27 cellular contexts compared by ENCODE assay signal in the genomic region with DNA sequence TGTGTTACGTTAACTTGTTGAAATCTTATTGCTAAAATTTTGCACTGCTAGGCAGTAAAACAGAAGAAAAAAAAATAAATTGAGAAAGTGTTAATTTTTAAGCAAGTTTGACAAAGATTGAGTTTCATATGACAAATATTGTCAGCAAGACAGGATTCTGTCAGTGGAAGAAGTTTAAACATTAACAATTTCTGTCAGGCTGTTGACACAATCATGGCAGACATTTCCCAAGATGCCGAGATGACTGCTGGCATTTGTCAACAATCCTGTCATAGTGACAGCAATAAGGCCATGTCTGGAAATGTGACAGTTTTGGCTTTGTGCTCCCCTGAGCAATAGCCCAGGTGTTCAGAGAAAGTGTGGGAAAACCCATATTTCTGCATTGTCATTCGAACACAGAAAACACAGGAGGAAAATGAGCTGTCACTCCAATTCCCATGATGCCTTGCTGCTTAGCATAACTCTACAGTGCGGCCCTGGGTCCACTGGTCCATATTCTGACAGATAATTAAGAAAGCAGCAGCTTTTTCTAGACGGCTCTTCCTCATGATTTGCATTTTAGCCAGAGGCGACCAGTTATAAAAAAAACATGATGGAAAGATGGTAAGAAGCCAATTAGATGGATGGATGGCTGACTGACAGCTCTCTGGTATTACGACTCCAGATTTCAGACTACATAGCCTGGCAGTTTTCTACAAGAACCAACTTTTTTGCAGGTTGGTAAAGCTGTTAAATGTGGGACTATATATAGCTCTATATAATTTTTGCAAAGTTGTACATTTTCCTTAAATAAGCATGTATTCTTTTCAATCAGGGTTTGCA. TPM values are rescaled to one million over a fixed set of nuclear protein-coding genes. Genes with fewer than 3 reads are reported as not detected.
"Had no signal": no experiment of that assay in that cellular context is flagged by ENCODE, and none has a peak within 500 bp of the region (broad histone marks: within the 10 kb centered on the region; RNA-seq: fewer than 3 reads in every experiment).

No MANE protein-coding gene starts in this region.

- H3K27ac Mint-ChIP-seq: activated naive CD4-positive, alpha-beta T cell treated with anti-CD3 and anti-CD28 coated beads, Interleukin-2, amount 50 U/mL, for 24 hours; dendritic cell treated with granulocyte-macrophage colony-stimulating factor and Interleukin-4, amounts not matched to agents 40 ng/mL and 50 ng/mL, for 4 days; memory B cell; naive B cell; stimulated activated naive B cell treated with anti-CD40 and anti-IgM and Interleukin-4, amounts not matched to agents 10 μg/mL and 1 μg/mL and 100 μg/mL, for 72 hours had no signal

- H3K4me1 Mint-ChIP-seq: activated naive CD4-positive, alpha-beta T cell treated with anti-CD3 and anti-CD28 coated beads, Interleukin-2, amount 50 U/mL, for 24 hours; memory B cell; naive B cell; neural crest cell; stimulated activated naive B cell treated with anti-CD40 and anti-IgM and Interleukin-4, amounts not matched to agents 10 μg/mL and 1 μg/mL and 100 μg/mL, for 72 hours had no signal

- H3K36me3 ChIP-seq: heart left ventricle, transverse colon, uterus had no signal

- ATAC-seq: body of pancreas; heart left ventricle; left ventricle myocardium superior; stimulated activated naive B cell treated with anti-CD40 and anti-IgM and Interleukin-4, amounts not matched to agents 10 μg/mL and 1 μg/mL and 100 μg/mL, for 72 hours had no signal

- H3K27me3 ChIP-seq: body of pancreas, transverse colon, uterus had no signal

- H3K4me3 Mint-ChIP-seq: activated naive CD4-positive, alpha-beta T cell treated with anti-CD3 and anti-CD28 coated beads, Interleukin-2, amount 50 U/mL, for 24 hours; dendritic cell treated with granulocyte-macrophage colony-stimulating factor and Interleukin-4, amounts not matched to agents 40 ng/mL and 50 ng/mL, for 4 days; memory B cell; naive B cell; neural crest cell; stimulated activated naive B cell treated with anti-CD40 and anti-IgM and Interleukin-4, amounts not matched to agents 10 μg/mL and 1 μg/mL and 100 μg/mL, for 72 hours had no signal

- H3K4me1 ChIP-seq: body of pancreas, heart left ventricle, transverse colon, uterus had no signal

- H3K4me3 ChIP-seq: body of pancreas, heart left ventricle, transverse colon, uterus had no signal

- H3K9me3 Mint-ChIP-seq: activated naive CD4-positive, alpha-beta T cell treated with anti-CD3 and anti-CD28 coated beads, Interleukin-2, amount 50 U/mL, for 24 hours; dendritic cell treated with granulocyte-macrophage colony-stimulating factor and Interleukin-4, amounts not matched to agents 40 ng/mL and 50 ng/mL, for 4 days; neural crest cell; stimulated activated naive B cell treated with anti-CD40 and anti-IgM and Interleukin-4, amounts not matched to agents 10 μg/mL and 1 μg/mL and 100 μg/mL, for 72 hours had no signal

- H3K9me3 ChIP-seq: body of pancreas, heart left ventricle, transverse colon, uterus had no signal

- DNase-seq: activated gamma-delta T cell treated with Interleukin-2 at 50 U/mL for 16 hours; activated T-cell treated with anti-CD3 and anti-CD28 coated beads, Interleukin-2, amount 50 U/mL, for 1 hour; anterior cingulate cortex; body of pancreas; caudate nucleus; effector CD4-positive, alpha-beta T cell; heart left ventricle; left ventricle myocardium superior; naive B cell; posterior cingulate gyrus; retina; stimulated activated CD4-positive, alpha-beta T cell treated with anti-CD3 and anti-CD28 coated beads, Interleukin-2, amount 100 ng/mL, for 48 hours; stimulated activated CD8-positive, alpha-beta memory T cell treated with anti-CD3 and anti-CD28 coated beads, Interleukin-4, amount 100 ng/mL, for 48 hours; stimulated activated naive B cell treated with anti-CD40 and anti-IgM and Interleukin-4, amounts not matched to agents 10 μg/mL and 1 μg/mL and 100 μg/mL, for 72 hours; T-helper 9 cell; transverse colon; uterus had no signal

- H3K27ac ChIP-seq: body of pancreas, heart left ventricle, transverse colon, uterus had no signal

- H3K27me3 Mint-ChIP-seq: activated naive CD4-positive, alpha-beta T cell treated with anti-CD3 and anti-CD28 coated beads, Interleukin-2, amount 50 U/mL, for 24 hours; dendritic cell treated with granulocyte-macrophage colony-stimulating factor and Interleukin-4, amounts not matched to agents 40 ng/mL and 50 ng/mL, for 4 days; memory B cell; naive B cell; stimulated activated naive B cell treated with anti-CD40 and anti-IgM and Interleukin-4, amounts not matched to agents 10 μg/mL and 1 μg/mL and 100 μg/mL, for 72 hours had no signal

- H3K36me3 Mint-ChIP-seq: activated naive CD4-positive, alpha-beta T cell treated with anti-CD3 and anti-CD28 coated beads, Interleukin-2, amount 50 U/mL, for 24 hours; memory B cell; naive B cell; stimulated activated naive B cell treated with anti-CD40 and anti-IgM and Interleukin-4, amounts not matched to agents 10 μg/mL and 1 μg/mL and 100 μg/mL, for 72 hours had no signal

RNA-seq across cellular contexts. Expression of gene DEFB112, which starts 43.6 kb away (rescaled TPM):
- total RNA-seq: body of pancreas, epithelial cell of proximal tubule, fibroblast of villous mesenchyme, heart left ventricle, kidney epithelial cell, left ventricle myocardium superior, mononuclear cell, neural crest cell, omental fat pad, temporal lobe, transverse colon, uterus had no signal
- polyA plus RNA-seq: heart left ventricle had no signal
